ENCODE assay signal across 11 cellular contexts in the genomic region with DNA sequence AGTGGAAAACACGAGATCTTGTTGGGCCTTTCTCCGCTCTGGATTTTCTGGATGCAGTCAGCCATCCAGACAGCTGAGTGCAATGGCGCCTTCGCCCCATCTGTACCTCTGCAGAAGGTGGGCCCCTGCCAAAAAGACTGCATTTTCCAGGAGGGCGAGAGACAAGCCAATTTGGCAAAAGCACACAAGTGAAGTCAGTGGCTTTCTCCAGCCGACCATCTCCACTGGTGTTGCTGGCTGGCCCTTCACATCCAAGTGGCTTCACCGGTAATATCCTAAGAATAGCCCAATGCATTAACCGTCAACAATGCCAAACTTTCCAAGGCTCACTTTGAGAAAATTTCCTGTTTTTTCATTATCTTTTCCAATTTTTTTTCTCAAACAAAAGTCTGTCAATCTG.
DNase-seq lines count a peak whose midpoint lies in the region.
"Had no signal": no experiment of that assay in that cellular context is flagged by ENCODE, and none has a peak within 500 bp of the region (broad histone marks: within the 10 kb centered on the region; RNA-seq: fewer than 3 reads in every experiment).

No MANE protein-coding gene starts in this region.

- H2BK15ac ChIP-seq in mesendoderm (replicated peaks; ENCODE audit: low read depth), result no peak overlapping the region

- no peaks in the 10 kb centered on the region for H3K79me2 ChIP-seq in mesendoderm (ENCODE audit: control insufficient read depth, insufficient read depth, low read length)

- H2AK5ac ChIP-seq in mesendoderm (ENCODE audit: low read length), result no peak overlapping the region

- H3K4ac ChIP-seq in mesendoderm (ENCODE audit: low read depth, low read length), result no peak overlapping the region

- H4K8ac ChIP-seq in mesendoderm (ENCODE audit: low read depth, low read length), result no peak overlapping the region

- no peak overlapping the region for H3K4me2 ChIP-seq in mesendoderm (ENCODE audit: low read length)

- no peak overlapping the region for H3K23ac ChIP-seq in mesendoderm (ENCODE audit: low read length)

- no peaks in the 10 kb centered on the region for H3K36me3 ChIP-seq in mesendoderm (ENCODE audit: control insufficient read depth, insufficient read depth, low read length)

- WGBS in mesendoderm (ENCODE audit: extremely low coverage, insufficient coverage, low lambda C conversion rate), result no CpG with 5 or more reads among the region's 8 CpGs

- H3K27ac ChIP-seq in mesendoderm (ENCODE audit: low read depth, low read length), result peak overlapping the region; percentile 73
- H3K27ac ChIP-seq: GM23248 had no signal

- H3K56ac ChIP-seq in mesendoderm (ENCODE audit: low read length), result no peak overlapping the region

- peak overlapping the region; percentile 50 for H2BK5ac ChIP-seq in mesendoderm (ENCODE audit: low read length)

- no peaks in the 10 kb centered on the region for H3K4me1 ChIP-seq in mesendoderm (ENCODE audit: control insufficient read depth, low read depth, low read length)

- H2BK120ac ChIP-seq in mesendoderm (ENCODE audit: low read depth, low read length), result no peak overlapping the region

- no peak overlapping the region for H4K5ac ChIP-seq in mesendoderm (ENCODE audit: low read length)

- no peak overlapping the region for H3K18ac ChIP-seq in mesendoderm (ENCODE audit: low read length)

- H3K27me3 ChIP-seq in mesendoderm (ENCODE audit: insufficient read depth, low read length, poor library complexity), result no peaks in the 10 kb centered on the region

- H3K4me3 ChIP-seq in mesendoderm (ENCODE audit: low read length), result no peak overlapping the region
- H3K4me3 ChIP-seq: GM12878, GM23248 had no signal

- no peaks in the 10 kb centered on the region for H3K79me1 ChIP-seq in mesendoderm (ENCODE audit: low read length)

- DNase-seq in DMS 273 (lab: John Stamatoyannopoulos, UW; ENCODE audit: unreplicated experiment), result peak; percentile 96
- DNase-seq in NCI-H1694 (lab: John Stamatoyannopoulos, UW), result peak; percentile 31
- peak; percentile 89 for DNase-seq in NCI-H446 treated with DMSO at 0.1 percent for 48 hours (lab: John Stamatoyannopoulos, UW)
- DNase-seq in mesendoderm, result no peak
- DNase-seq in NCI-H748 treated with DMSO at 0.1 percent for 48 hours (lab: John Stamatoyannopoulos, UW), result no peak
- no peak for DNase-seq in NCI-H345 treated with DMSO at 0.1 percent for 48 hours (lab: John Stamatoyannopoulos, UW; ENCODE audit: unreplicated experiment)
- DNase-seq in central memory CD4-positive, alpha-beta T cell, result no peak
- DNase-seq: CD8-positive, alpha-beta T cell; COR-L47; GM23248 had no signal

- H3K9ac ChIP-seq in mesendoderm (ENCODE audit: low read length), result no peak overlapping the region
- H3K9ac ChIP-seq: GM23248 had no signal

Comparison
In these comparisons a context has a peak if more than half of its experiments do, and no peak if none do; other contexts are left out.
1. DNase-seq: peak in DMS 273 (single experiment), NCI-H1694 (single experiment) and NCI-H446 treated with DMSO at 0.1 percent for 48 hours (single experiment); none in mesendoderm (single experiment), NCI-H748 treated with DMSO at 0.1 percent for 48 hours (single experiment), NCI-H345 treated with DMSO at 0.1 percent for 48 hours (single experiment) and central memory CD4-positive, alpha-beta T cell (single experiment).